1 cellular context compared by ENCODE assay signal in genomic region chr2:54570925-54571694, GRCh38.
TF ChIP-seq lines count a peak whose summit lies in the region.

No MANE protein-coding gene starts in this region.

TF ChIP-seq in HepG2, 621 proteins besides CTCF, POLR2A, EP300 and RAD21 (continued from another document and continues in another):
- TF ChIP-seq, protein P1, sequence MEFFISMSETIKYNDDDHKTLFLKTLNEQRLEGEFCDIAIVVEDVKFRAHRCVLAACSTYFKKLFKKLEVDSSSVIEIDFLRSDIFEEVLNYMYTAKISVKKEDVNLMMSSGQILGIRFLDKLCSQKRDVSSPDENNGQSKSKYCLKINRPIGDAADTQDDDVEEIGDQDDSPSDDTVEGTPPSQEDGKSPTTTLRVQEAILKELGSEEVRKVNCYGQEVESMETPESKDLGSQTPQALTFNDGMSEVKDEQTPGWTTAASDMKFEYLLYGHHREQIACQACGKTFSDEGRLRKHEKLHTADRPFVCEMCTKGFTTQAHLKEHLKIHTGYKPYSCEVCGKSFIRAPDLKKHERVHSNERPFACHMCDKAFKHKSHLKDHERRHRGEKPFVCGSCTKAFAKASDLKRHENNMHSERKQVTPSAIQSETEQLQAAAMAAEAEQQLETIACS (CRISPR knock-in tag; IDR thresholded peaks at IDR 0.05): no peak
- 0 out of 2 replicates have a peak, but pooled peaks have one; percentile 20 for TF ChIP-seq RXRB (CRISPR knock-in tag; IDR thresholded peaks at IDR 0.05; ENCODE audit: borderline replicate concordance)
- no peak for TF ChIP-seq ZKSCAN1 (IDR thresholded peaks at IDR 0.05; ENCODE audit: low read length)
- no peak for TF ChIP-seq PRDM15 (CRISPR knock-in tag; IDR thresholded peaks at IDR 0.05)
- TF ChIP-seq ZNF354B (CRISPR knock-in tag; IDR thresholded peaks at IDR 0.05): no peak
- TF ChIP-seq ETV5 (CRISPR knock-in tag; IDR thresholded peaks at IDR 0.05; ENCODE audit: borderline replicate concordance): peak; percentile 25; the same call in 1 of the 2 replicates
- TF ChIP-seq SOX5 (CRISPR knock-in tag; IDR thresholded peaks at IDR 0.05; ENCODE audit: borderline replicate concordance): peak; percentile 32; the same call in 1 of the 2 replicates
- TF ChIP-seq SMAD1 (CRISPR knock-in tag; IDR thresholded peaks at IDR 0.05; ENCODE audit: borderline replicate concordance, low read depth): no peak
- TF ChIP-seq DMAP1 (CRISPR knock-in tag; IDR thresholded peaks at IDR 0.05): no peak
- no peak for TF ChIP-seq ZNF224 (CRISPR knock-in tag; IDR thresholded peaks at IDR 0.05)
- no peak for TF ChIP-seq RORA (CRISPR knock-in tag; IDR thresholded peaks at IDR 0.05)
- TF ChIP-seq ZNF331 (CRISPR knock-in tag; IDR thresholded peaks at IDR 0.05): 0 out of 2 replicates have a peak, but pooled peaks have one; percentile 36
- TF ChIP-seq, protein P2, sequence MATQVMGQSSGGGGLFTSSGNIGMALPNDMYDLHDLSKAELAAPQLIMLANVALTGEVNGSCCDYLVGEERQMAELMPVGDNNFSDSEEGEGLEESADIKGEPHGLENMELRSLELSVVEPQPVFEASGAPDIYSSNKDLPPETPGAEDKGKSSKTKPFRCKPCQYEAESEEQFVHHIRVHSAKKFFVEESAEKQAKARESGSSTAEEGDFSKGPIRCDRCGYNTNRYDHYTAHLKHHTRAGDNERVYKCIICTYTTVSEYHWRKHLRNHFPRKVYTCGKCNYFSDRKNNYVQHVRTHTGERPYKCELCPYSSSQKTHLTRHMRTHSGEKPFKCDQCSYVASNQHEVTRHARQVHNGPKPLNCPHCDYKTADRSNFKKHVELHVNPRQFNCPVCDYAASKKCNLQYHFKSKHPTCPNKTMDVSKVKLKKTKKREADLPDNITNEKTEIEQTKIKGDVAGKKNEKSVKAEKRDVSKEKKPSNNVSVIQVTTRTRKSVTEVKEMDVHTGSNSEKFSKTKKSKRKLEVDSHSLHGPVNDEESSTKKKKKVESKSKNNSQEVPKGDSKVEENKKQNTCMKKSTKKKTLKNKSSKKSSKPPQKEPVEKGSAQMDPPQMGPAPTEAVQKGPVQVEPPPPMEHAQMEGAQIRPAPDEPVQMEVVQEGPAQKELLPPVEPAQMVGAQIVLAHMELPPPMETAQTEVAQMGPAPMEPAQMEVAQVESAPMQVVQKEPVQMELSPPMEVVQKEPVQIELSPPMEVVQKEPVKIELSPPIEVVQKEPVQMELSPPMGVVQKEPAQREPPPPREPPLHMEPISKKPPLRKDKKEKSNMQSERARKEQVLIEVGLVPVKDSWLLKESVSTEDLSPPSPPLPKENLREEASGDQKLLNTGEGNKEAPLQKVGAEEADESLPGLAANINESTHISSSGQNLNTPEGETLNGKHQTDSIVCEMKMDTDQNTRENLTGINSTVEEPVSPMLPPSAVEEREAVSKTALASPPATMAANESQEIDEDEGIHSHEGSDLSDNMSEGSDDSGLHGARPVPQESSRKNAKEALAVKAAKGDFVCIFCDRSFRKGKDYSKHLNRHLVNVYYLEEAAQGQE (IDR thresholded peaks at IDR 0.05; ENCODE audit: borderline replicate concordance in 1 of 2, low read depth in 1 of 2, low read length in 2 of 2): no peak
- peak; percentile 38 for TF ChIP-seq AGO2 (optimal IDR thresholded peaks at IDR 0.05; ENCODE audit: low read depth, low read length)
- no peak for TF ChIP-seq ZSCAN5A (CRISPR knock-in tag; IDR thresholded peaks at IDR 0.05; ENCODE audit: borderline replicate concordance)
- TF ChIP-seq, protein P3, sequence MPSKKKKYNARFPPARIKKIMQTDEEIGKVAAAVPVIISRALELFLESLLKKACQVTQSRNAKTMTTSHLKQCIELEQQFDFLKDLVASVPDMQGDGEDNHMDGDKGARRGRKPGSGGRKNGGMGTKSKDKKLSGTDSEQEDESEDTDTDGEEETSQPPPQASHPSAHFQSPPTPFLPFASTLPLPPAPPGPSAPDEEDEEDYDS (CRISPR knock-in tag; IDR thresholded peaks at IDR 0.05): no peak
- TF ChIP-seq, protein P4, sequence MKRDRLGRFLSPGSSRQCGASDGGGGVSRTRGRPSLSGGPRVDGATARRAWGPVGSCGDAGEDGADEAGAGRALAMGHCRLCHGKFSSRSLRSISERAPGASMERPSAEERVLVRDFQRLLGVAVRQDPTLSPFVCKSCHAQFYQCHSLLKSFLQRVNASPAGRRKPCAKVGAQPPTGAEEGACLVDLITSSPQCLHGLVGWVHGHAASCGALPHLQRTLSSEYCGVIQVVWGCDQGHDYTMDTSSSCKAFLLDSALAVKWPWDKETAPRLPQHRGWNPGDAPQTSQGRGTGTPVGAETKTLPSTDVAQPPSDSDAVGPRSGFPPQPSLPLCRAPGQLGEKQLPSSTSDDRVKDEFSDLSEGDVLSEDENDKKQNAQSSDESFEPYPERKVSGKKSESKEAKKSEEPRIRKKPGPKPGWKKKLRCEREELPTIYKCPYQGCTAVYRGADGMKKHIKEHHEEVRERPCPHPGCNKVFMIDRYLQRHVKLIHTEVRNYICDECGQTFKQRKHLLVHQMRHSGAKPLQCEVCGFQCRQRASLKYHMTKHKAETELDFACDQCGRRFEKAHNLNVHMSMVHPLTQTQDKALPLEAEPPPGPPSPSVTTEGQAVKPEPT (CRISPR knock-in tag; IDR thresholded peaks at IDR 0.05; ENCODE audit: low read depth): no peak
- TF ChIP-seq CCAR2 (optimal IDR thresholded peaks at IDR 0.05; ENCODE audit: low read depth, low read length): no peak
- no peak for TF ChIP-seq NAIF1 (CRISPR knock-in tag; IDR thresholded peaks at IDR 0.05; ENCODE audit: borderline replicate concordance)
- TF ChIP-seq SNAPC4 (CRISPR knock-in tag; IDR thresholded peaks at IDR 0.05): no peak
- TF ChIP-seq NR0B2 (CRISPR knock-in tag; IDR thresholded peaks at IDR 0.05): no peak
- no peak for TF ChIP-seq HDAC6 (IDR thresholded peaks at IDR 0.05; ENCODE audit: low read depth, low read length)
- no peak for TF ChIP-seq CREB1 (IDR thresholded peaks at IDR 0.05)
- no peak for TF ChIP-seq CREB1 (CRISPR knock-in tag; IDR thresholded peaks at IDR 0.05)
- TF ChIP-seq, protein P5, sequence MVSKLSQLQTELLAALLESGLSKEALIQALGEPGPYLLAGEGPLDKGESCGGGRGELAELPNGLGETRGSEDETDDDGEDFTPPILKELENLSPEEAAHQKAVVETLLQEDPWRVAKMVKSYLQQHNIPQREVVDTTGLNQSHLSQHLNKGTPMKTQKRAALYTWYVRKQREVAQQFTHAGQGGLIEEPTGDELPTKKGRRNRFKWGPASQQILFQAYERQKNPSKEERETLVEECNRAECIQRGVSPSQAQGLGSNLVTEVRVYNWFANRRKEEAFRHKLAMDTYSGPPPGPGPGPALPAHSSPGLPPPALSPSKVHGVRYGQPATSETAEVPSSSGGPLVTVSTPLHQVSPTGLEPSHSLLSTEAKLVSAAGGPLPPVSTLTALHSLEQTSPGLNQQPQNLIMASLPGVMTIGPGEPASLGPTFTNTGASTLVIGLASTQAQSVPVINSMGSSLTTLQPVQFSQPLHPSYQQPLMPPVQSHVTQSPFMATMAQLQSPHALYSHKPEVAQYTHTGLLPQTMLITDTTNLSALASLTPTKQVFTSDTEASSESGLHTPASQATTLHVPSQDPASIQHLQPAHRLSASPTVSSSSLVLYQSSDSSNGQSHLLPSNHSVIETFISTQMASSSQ (IDR thresholded peaks at IDR 0.05; ENCODE audit: low read depth): no peak
- TF ChIP-seq, protein P5 (CRISPR knock-in tag; IDR thresholded peaks at IDR 0.05; ENCODE audit: borderline replicate concordance): no peak
- TF ChIP-seq DDIT3 (CRISPR knock-in tag; IDR thresholded peaks at IDR 0.05): no peak
- TF ChIP-seq ATF7 (IDR thresholded peaks at IDR 0.05): no peak
- no peak for TF ChIP-seq ATF7 (CRISPR knock-in tag; IDR thresholded peaks at IDR 0.05)
- TF ChIP-seq MTF2 (CRISPR knock-in tag; IDR thresholded peaks at IDR 0.05; ENCODE audit: borderline replicate concordance): no peak
- TF ChIP-seq, protein P6, sequence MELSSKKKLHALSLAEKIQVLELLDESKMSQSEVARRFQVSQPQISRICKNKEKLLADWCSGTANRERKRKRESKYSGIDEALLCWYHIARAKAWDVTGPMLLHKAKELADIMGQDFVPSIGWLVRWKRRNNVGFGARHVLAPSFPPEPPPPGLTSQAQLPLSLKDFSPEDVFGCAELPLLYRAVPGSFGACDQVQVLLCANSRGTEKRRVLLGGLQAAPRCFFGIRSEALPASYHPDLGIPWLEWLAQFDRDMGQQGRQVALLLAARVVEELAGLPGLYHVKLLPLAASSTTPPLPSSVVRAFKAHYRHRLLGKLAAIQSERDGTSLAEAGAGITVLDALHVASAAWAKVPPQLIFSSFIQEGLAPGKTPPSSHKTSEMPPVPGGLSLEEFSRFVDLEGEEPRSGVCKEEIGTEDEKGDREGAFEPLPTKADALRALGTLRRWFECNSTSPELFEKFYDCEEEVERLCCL (CRISPR knock-in tag; IDR thresholded peaks at IDR 0.05; ENCODE audit: borderline replicate concordance): no peak
